Comparison of ENCODE assay signal across 8 cellular contexts in the genomic region with DNA sequence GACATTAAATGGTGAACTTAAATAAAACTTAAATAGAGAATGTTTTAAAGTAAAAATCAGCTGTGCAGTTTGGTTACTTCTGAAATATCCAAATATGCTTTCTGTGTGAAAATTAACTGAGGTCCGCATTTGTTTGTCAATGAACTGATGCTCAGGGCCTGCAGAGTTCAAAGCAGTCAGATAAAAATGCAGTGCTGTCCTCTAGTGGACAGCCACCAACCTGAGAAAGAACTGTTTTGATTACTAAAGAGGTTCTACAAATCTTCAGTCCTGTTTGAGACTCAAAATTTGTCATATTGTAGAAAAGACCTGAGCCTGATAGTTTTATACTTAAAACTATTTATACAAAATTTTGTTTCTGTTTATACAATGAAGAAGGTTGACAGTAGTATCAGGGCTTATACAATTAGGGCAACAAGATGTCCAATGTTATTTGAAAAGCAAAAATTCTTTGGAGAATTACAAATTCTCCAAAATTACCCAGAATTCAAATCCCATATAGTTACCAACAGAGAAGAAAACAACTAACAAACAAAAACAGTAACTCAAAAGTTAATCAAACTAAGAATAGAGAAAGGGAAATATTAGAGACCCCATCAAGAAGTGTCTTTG.
DNase-seq lines count a peak whose midpoint lies in the region; ATAC-seq and TF ChIP-seq lines count a peak whose summit lies in the region.

No MANE protein-coding gene starts in this region.

- no peaks in the 10 kb centered on the region for H3F3A ChIP-seq in MM.1S (ENCODE audit: insufficient read depth, low read length)
- H3F3A ChIP-seq in SU-DHL-6 (ENCODE audit: insufficient read depth) = no peaks in the 10 kb centered on the region
- H3F3A ChIP-seq in smooth muscle cell (ENCODE audit: low read depth) = no peaks in the 10 kb centered on the region

- no peak for ATAC-seq in GM21515 (IDR thresholded peaks at IDR 0.05; ENCODE audit: unreplicated experiment)

- H2AFZ ChIP-seq in MM.1S (ENCODE audit: low read length) (no peak overlapping the region), SU-DHL-6 (ENCODE audit: low read depth, low read length, severe bottlenecking) (no peak overlapping the region), smooth muscle cell (ENCODE audit: low read depth) (no peak overlapping the region)

- WGBS in smooth muscle cell (ENCODE audit: low lambda C conversion rate) = 29% methylated on average over 1 of the region's 1 CpG

- H4K20me1 ChIP-seq in MM.1S (ENCODE audit: insufficient read depth, low read length) (no peaks in the 10 kb centered on the region), SU-DHL-6 (ENCODE audit: low read depth, low read length) (no peaks in the 10 kb centered on the region), smooth muscle cell (ENCODE audit: low read depth) (no peaks in the 10 kb centered on the region)

- DNase-seq in GM06990 (ENCODE audit: extremely low read depth, insufficient read length) (peak; percentile 33), MM.1S (peak; percentile 55), foreskin melanocyte (peak; percentile 46), smooth muscle cell (lab: John Stamatoyannopoulos, UW; ENCODE audit: unreplicated experiment) (no peak)
- no peak for DNase-seq in activated CD4-positive, alpha-beta T cell treated with anti-CD3 and anti-CD28 coated beads for 4 hours
- no peak for DNase-seq in stimulated activated CD4-positive, alpha-beta T cell treated with anti-CD3 and anti-CD28 coated beads, Interleukin-4, amount 100 ng/mL, for 4 hours

- H3K9me3 ChIP-seq in MM.1S (replicated peaks; ENCODE audit: insufficient read depth, low read length) (no peaks in the 10 kb centered on the region), SU-DHL-6 (ENCODE audit: insufficient read depth, low read length) (no peaks in the 10 kb centered on the region), smooth muscle cell (replicated peaks; ENCODE audit: low read depth) (no peaks in the 10 kb centered on the region)

- no peak overlapping the region for H3K9ac ChIP-seq in MM.1S (ENCODE audit: low read length)
- H3K9ac ChIP-seq in SU-DHL-6 (ENCODE audit: low read length) = no peak overlapping the region
- H3K9ac ChIP-seq in smooth muscle cell (ENCODE audit: low read depth) = no peak overlapping the region

- H3K27me3 ChIP-seq in GM06990 (replicated peaks; ENCODE audit: control insufficient read depth, insufficient read depth, low read length) (no peaks in the 10 kb centered on the region), MM.1S (replicated peaks; ENCODE audit: insufficient read depth, low read length) (no peaks in the 10 kb centered on the region), SU-DHL-6 (ENCODE audit: low read length) (no peaks in the 10 kb centered on the region), smooth muscle cell (ENCODE audit: low read depth) (no peaks in the 10 kb centered on the region)

- H3K79me2 ChIP-seq in MM.1S (ENCODE audit: low read length) = no peaks in the 10 kb centered on the region
- H3K79me2 ChIP-seq in SU-DHL-6 (ENCODE audit: insufficient read depth, low read length) = no peaks in the 10 kb centered on the region
- no peaks in the 10 kb centered on the region for H3K79me2 ChIP-seq in smooth muscle cell (ENCODE audit: low read depth)

- H3K4me1 ChIP-seq in MM.1S (ENCODE audit: low read length) (no peaks in the 10 kb centered on the region), smooth muscle cell (ENCODE audit: low read depth) (peaks cover 30% of the 10 kb centered on the region)

- H3K36me3 ChIP-seq in GM06990 (ENCODE audit: control insufficient read depth, insufficient read depth, low read length) (no peaks in the 10 kb centered on the region), MM.1S (replicated peaks; ENCODE audit: insufficient read depth, low read length) (no peaks in the 10 kb centered on the region), SU-DHL-6 (ENCODE audit: low read length) (no peaks in the 10 kb centered on the region), smooth muscle cell (ENCODE audit: low read depth) (no peaks in the 10 kb centered on the region)

- H3K27ac ChIP-seq in MM.1S (ENCODE audit: low read length) (no peak overlapping the region), SU-DHL-6 (ENCODE audit: low read depth, low read length) (no peak overlapping the region), smooth muscle cell (ENCODE audit: low read depth) (no peak overlapping the region)

- H3K9me2 ChIP-seq in MM.1S (replicated peaks; ENCODE audit: insufficient read depth, low read length) (no peaks in the 10 kb centered on the region), SU-DHL-6 (replicated peaks; ENCODE audit: insufficient read depth, low read length) (no peaks in the 10 kb centered on the region)

- no peak overlapping the region for H3K4me2 ChIP-seq in MM.1S (ENCODE audit: low read depth, low read length)
- no peak overlapping the region for H3K4me2 ChIP-seq in SU-DHL-6 (ENCODE audit: low read depth, low read length, poor library complexity, severe bottlenecking)
- no peak overlapping the region for H3K4me2 ChIP-seq in smooth muscle cell

- TF ChIP-seq CTCF in GM06990 (IDR thresholded peaks at IDR 0.05; ENCODE audit: insufficient read depth, low read length, poor library complexity, severe bottlenecking) (peak; percentile 87), MM.1S (IDR thresholded peaks at IDR 0.05; ENCODE audit: low read length) (peak; percentile 82), SU-DHL-6 (IDR thresholded peaks at IDR 0.05; ENCODE audit: insufficient read depth, low read length, poor library complexity, severe bottlenecking) (peak; percentile 65), smooth muscle cell (IDR thresholded peaks at IDR 0.05; ENCODE audit: borderline replicate concordance, insufficient read depth, poor library complexity, severe bottlenecking) (peak; percentile 66)

- H3K4me3 ChIP-seq in GM06990 (replicated peaks; ENCODE audit: low read depth, low read length) = no peak overlapping the region
- no peak overlapping the region for H3K4me3 ChIP-seq in MM.1S (ENCODE audit: low read length)
- no peak overlapping the region for H3K4me3 ChIP-seq in SU-DHL-6 (ENCODE audit: insufficient read depth, low read length, poor library complexity, severe bottlenecking)
- H3K4me3 ChIP-seq in smooth muscle cell = no peak overlapping the region

Comparison
In these comparisons a context has a peak if more than half of its experiments do, and no peak if none do; other contexts are left out.
1. DNase-seq: peak in GM06990 (single experiment), MM.1S (single experiment) and foreskin melanocyte (single experiment); none in smooth muscle cell (single experiment), activated CD4-positive, alpha-beta T cell treated with anti-CD3 and anti-CD28 coated beads for 4 hours (0 of 2) and stimulated activated CD4-positive, alpha-beta T cell treated with anti-CD3 and anti-CD28 coated beads, Interleukin-4, amount 100 ng/mL, for 4 hours (0 of 2).
2. Peak in every context shown above with its lines, with median percentiles within 50 percentile points of each other: CTCF ChIP-seq.